27 cellular contexts compared by ENCODE assay signal in genomic region chr3:13317596-13318320, GRCh38.
A peak's percentile ranks its signal among the peaks of the same experiment; 100 is the strongest.
DNase-seq lines count a peak whose midpoint lies in the region; ATAC-seq lines count a peak whose summit lies in the region.
"Had no signal": no experiment of that assay in that cellular context is flagged by ENCODE, and none has a peak within 500 bp of the region (broad histone marks: within the 10 kb centered on the region; RNA-seq: fewer than 3 reads in every experiment).

No MANE protein-coding gene starts in this region.

- H3K27ac Mint-ChIP-seq in activated naive CD8-positive, alpha-beta T cell: peak overlapping the region; percentile 76
- no peak overlapping the region for H3K27ac Mint-ChIP-seq in activated naive CD8-positive, alpha-beta T cell treated with anti-CD3 and anti-CD28 coated beads, Interleukin-2, amount 50 U/mL, for 24 hours
- H3K27ac Mint-ChIP-seq in activated CD8-positive, alpha-beta T cell treated with anti-CD3 and anti-CD28 coated beads, Interleukin-2, amount 10 ng/mL, durations not matched to agents 7 days and 5 days: peak overlapping the region; percentile 43
- H3K27ac Mint-ChIP-seq: activated naive CD8-positive, alpha-beta T cell treated with anti-CD3 and anti-CD28 coated beads, Interleukin-2, amount 10 ng/mL, durations not matched to agents 7 days and 5 days had no signal

- ATAC-seq in activated naive CD8-positive, alpha-beta T cell treated with anti-CD3 and anti-CD28 coated beads, Interleukin-2, amount 50 U/mL, for 24 hours: no peak
- ATAC-seq in activated CD8-positive, alpha-beta T cell treated with anti-CD3 and anti-CD28 coated beads, Interleukin-2, amount 10 ng/mL, durations not matched to agents 7 days and 5 days: no peak
- ATAC-seq: right cardiac atrium had no signal

- no peak overlapping the region for H3K4me3 Mint-ChIP-seq in activated naive CD8-positive, alpha-beta T cell
- no peak overlapping the region for H3K4me3 Mint-ChIP-seq in activated naive CD8-positive, alpha-beta T cell treated with anti-CD3 and anti-CD28 coated beads, Interleukin-2, amount 50 U/mL, for 24 hours
- H3K4me3 Mint-ChIP-seq in activated CD8-positive, alpha-beta T cell treated with anti-CD3 and anti-CD28 coated beads, Interleukin-2, amount 10 ng/mL, durations not matched to agents 7 days and 5 days: no peak overlapping the region
- H3K4me3 Mint-ChIP-seq: activated naive CD8-positive, alpha-beta T cell treated with anti-CD3 and anti-CD28 coated beads, Interleukin-2, amount 10 ng/mL, durations not matched to agents 7 days and 5 days had no signal

- peak overlapping the region; percentile 70 for H3K27ac ChIP-seq in temporal lobe (ENCODE audit: low read depth, low read length)
- H3K27ac ChIP-seq: C4-2B, epithelial cell of prostate, ovary, SK-N-MC, spleen, stomach, transverse colon, WERI-Rb-1 had no signal

- no peaks in the 10 kb centered on the region for H3K9me3 Mint-ChIP-seq in activated naive CD8-positive, alpha-beta T cell (ENCODE audit: low read depth)
- no peaks in the 10 kb centered on the region for H3K9me3 Mint-ChIP-seq in activated naive CD8-positive, alpha-beta T cell treated with anti-CD3 and anti-CD28 coated beads, Interleukin-2, amount 50 U/mL, for 24 hours
- H3K9me3 Mint-ChIP-seq in activated CD8-positive, alpha-beta T cell treated with anti-CD3 and anti-CD28 coated beads, Interleukin-2, amount 10 ng/mL, durations not matched to agents 7 days and 5 days (ENCODE audit: insufficient read depth): no peaks in the 10 kb centered on the region
- H3K9me3 Mint-ChIP-seq: activated naive CD8-positive, alpha-beta T cell treated with anti-CD3 and anti-CD28 coated beads, Interleukin-2, amount 10 ng/mL, durations not matched to agents 7 days and 5 days had no signal

- POLR2A ChIA-PET in activated CD8-positive, alpha-beta T cell treated with anti-CD3 and anti-CD28 coated beads, Interleukin-2, amount 10 ng/mL, durations not matched to agents 7 days and 5 days (lab: Charles Lee): no interaction called here

- no peaks in the 10 kb centered on the region for H3K36me3 Mint-ChIP-seq in activated naive CD8-positive, alpha-beta T cell
- H3K36me3 Mint-ChIP-seq in activated naive CD8-positive, alpha-beta T cell treated with anti-CD3 and anti-CD28 coated beads, Interleukin-2, amount 50 U/mL, for 24 hours (ENCODE audit: low read depth): peaks cover 53% of the 10 kb centered on the region
- H3K36me3 Mint-ChIP-seq in activated CD8-positive, alpha-beta T cell treated with anti-CD3 and anti-CD28 coated beads, Interleukin-2, amount 10 ng/mL, durations not matched to agents 7 days and 5 days (ENCODE audit: low read depth): peaks cover 80% of the 10 kb centered on the region

- H3K27me3 Mint-ChIP-seq in activated naive CD8-positive, alpha-beta T cell: no peaks in the 10 kb centered on the region
- no peaks in the 10 kb centered on the region for H3K27me3 Mint-ChIP-seq in activated naive CD8-positive, alpha-beta T cell treated with anti-CD3 and anti-CD28 coated beads, Interleukin-2, amount 50 U/mL, for 24 hours
- no peaks in the 10 kb centered on the region for H3K27me3 Mint-ChIP-seq in activated CD8-positive, alpha-beta T cell treated with anti-CD3 and anti-CD28 coated beads, Interleukin-2, amount 10 ng/mL, durations not matched to agents 7 days and 5 days (ENCODE audit: low read depth)
- H3K27me3 Mint-ChIP-seq: activated naive CD8-positive, alpha-beta T cell treated with anti-CD3 and anti-CD28 coated beads, Interleukin-2, amount 10 ng/mL, durations not matched to agents 7 days and 5 days had no signal

- no peaks in the 10 kb centered on the region for H3K4me1 Mint-ChIP-seq in activated naive CD8-positive, alpha-beta T cell (ENCODE audit: low read depth)
- H3K4me1 Mint-ChIP-seq in activated naive CD8-positive, alpha-beta T cell treated with anti-CD3 and anti-CD28 coated beads, Interleukin-2, amount 50 U/mL, for 24 hours: no peaks in the 10 kb centered on the region
- no peaks in the 10 kb centered on the region for H3K4me1 Mint-ChIP-seq in activated CD8-positive, alpha-beta T cell treated with anti-CD3 and anti-CD28 coated beads, Interleukin-2, amount 10 ng/mL, durations not matched to agents 7 days and 5 days (ENCODE audit: low read depth)
- H3K4me1 Mint-ChIP-seq: activated naive CD8-positive, alpha-beta T cell treated with anti-CD3 and anti-CD28 coated beads, Interleukin-2, amount 10 ng/mL, durations not matched to agents 7 days and 5 days had no signal

- DNase-seq in activated naive CD8-positive, alpha-beta T cell treated with anti-CD3 and anti-CD28 coated beads, Interleukin-2, amount 50 U/mL, for 24 hours: no peak
- no peak for DNase-seq in activated CD8-positive, alpha-beta T cell treated with anti-CD3 and anti-CD28 coated beads, Interleukin-2, amount 10 ng/mL, durations not matched to agents 7 days and 5 days
- DNase-seq in inferior parietal cortex (ENCODE audit: extremely low spot score): peak; percentile 11
- DNase-seq in occipital lobe (lab: John Stamatoyannopoulos, UW): no peak
- no peak for DNase-seq in T-helper 1 cell
- no peak for DNase-seq in stimulated activated CD4-positive, alpha-beta T cell treated with anti-CD3 and anti-CD28 coated beads, Interleukin-1b, Interleukin-23, amount 100 ng/mL, for 48 hours
- DNase-seq: activated naive CD8-positive, alpha-beta T cell treated with anti-CD3 and anti-CD28 coated beads, Interleukin-2, amount 10 ng/mL, durations not matched to agents 7 days and 5 days; activated T-cell treated with anti-CD3 and anti-CD28 coated beads, Interleukin-2, amount 50 U/mL, for 1 hour; glutamatergic neuron; Karpas-422; kidney glomerular epithelial cell; mammary epithelial cell; NCI-H1930; NCI-H82; ovary; right cardiac atrium; spleen; stimulated activated CD4-positive, alpha-beta T cell treated with anti-CD3 and anti-CD28 coated beads, Interleukin-4, amount 100 ng/mL, for 24 hours; stomach; T-helper 9 cell; transverse colon; WERI-Rb-1 had no signal

- CTCF ChIA-PET in activated CD8-positive, alpha-beta T cell treated with anti-CD3 and anti-CD28 coated beads, Interleukin-2, amount 10 ng/mL, durations not matched to agents 7 days and 5 days (lab: Charles Lee): interaction anchor here (2.4 kb wide), 1 partner anchor 136 kb away, joined by 7 read pairs; no protein-coding TSS in a partner anchor
